In genomic region chr7:18457832-18458231, GRCh38 we compare ENCODE assay signal across 14 cellular contexts. TPM values are rescaled to one million over a fixed set of nuclear protein-coding genes. Genes with fewer than 3 reads are reported as not detected.
DNase-seq lines count a peak whose midpoint lies in the region; ATAC-seq and TF ChIP-seq lines count a peak whose summit lies in the region.
"Had no signal": no experiment of that assay in that cellular context is flagged by ENCODE, and none has a peak within 500 bp of the region (broad histone marks: within the 10 kb centered on the region; RNA-seq: fewer than 3 reads in every experiment).

No MANE protein-coding gene starts in this region.

- H3K27ac ChIP-seq in neuronal stem cell (replicated peaks; ENCODE audit: low read length) = no peak overlapping the region
- H3K27ac ChIP-seq: left lung had no signal

- no peak overlapping the region for H2BK5ac ChIP-seq in neuronal stem cell (ENCODE audit: low read length)

- no peaks in the 10 kb centered on the region for H3K27me3 Mint-ChIP-seq in Calu3 (ENCODE audit: unreplicated experiment)
- H3K27me3 Mint-ChIP-seq: B cell; stimulated activated naive CD8-positive, alpha-beta T cell treated with anti-CD3 and anti-CD28 coated beads, Interleukin-15, amount 100 ng/mL, for 72 hours had no signal

- H4K91ac ChIP-seq in neuronal stem cell (ENCODE audit: low read depth, low read length, poor library complexity) = no peak overlapping the region

- H2AK5ac ChIP-seq in neuronal stem cell (ENCODE audit: low read depth, low read length) = no peak overlapping the region

- intact Hi-C loops in Calu3 (cut with micrococcal nuclease; ENCODE audit: unreplicated experiment) = loop anchor here (2.0 kb wide), 3 partner anchors 23 to 39 kb away; no protein-coding TSS in a partner anchor

- no peaks in the 10 kb centered on the region for H3K9me3 ChIP-seq in neuronal stem cell (replicated peaks in 1 of 2; ENCODE audit: control insufficient read depth in 2 of 2, insufficient read depth in 1 of 2, low read depth in 1 of 2, low read length in 2 of 2)
- H3K9me3 ChIP-seq: left lung had no signal

- no peak overlapping the region for H3K23ac ChIP-seq in neuronal stem cell (ENCODE audit: low read depth, low read length, poor library complexity)

- H3K36me3 ChIP-seq in neuronal stem cell (replicated peaks in 1 of 2; ENCODE audit: control insufficient read depth in 2 of 2, insufficient read depth in 2 of 2, low read length in 2 of 2) = no peaks in the 10 kb centered on the region
- H3K36me3 ChIP-seq: left lung had no signal

- no peak overlapping the region for H4K8ac ChIP-seq in neuronal stem cell (ENCODE audit: low read depth, low read length)

- H2BK12ac ChIP-seq in neuronal stem cell (ENCODE audit: low read length) = no peak overlapping the region

- H3K4me1 ChIP-seq in neuronal stem cell (ENCODE audit: control insufficient read depth in 2 of 2, insufficient read depth in 1 of 2, low read depth in 1 of 2, low read length in 2 of 2) = no peaks in the 10 kb centered on the region

- no peaks in the 10 kb centered on the region for H3K9me3 Mint-ChIP-seq in Calu3 (ENCODE audit: low read depth, unreplicated experiment)
- H3K9me3 Mint-ChIP-seq: stimulated activated naive CD8-positive, alpha-beta T cell treated with anti-CD3 and anti-CD28 coated beads, Interleukin-15, amount 100 ng/mL, for 72 hours had no signal

- H3K9ac ChIP-seq in neuronal stem cell (ENCODE audit: low read depth, low read length, poor library complexity) = no peak overlapping the region

- H3K79me1 ChIP-seq in neuronal stem cell (ENCODE audit: low read depth, low read length) = no peaks in the 10 kb centered on the region

- DNase-seq in Calu3 (peak; percentile 66), HPDE6-E6E7 (ENCODE audit: extremely low spot score) (peak; percentile 13), NCI-H345 treated with DMSO at 0.1 percent for 48 hours (lab: John Stamatoyannopoulos, UW; ENCODE audit: unreplicated experiment) (peak; percentile 61), cerebellar cortex (ENCODE audit: low spot score) (peak; percentile 40), left lobe of liver (ENCODE audit: low spot score) (no peak), hepatic stellate cell (ENCODE audit: low spot score) (no peak), neuronal stem cell (ENCODE audit: low spot score) (no peak)
- DNase-seq: activated naive CD4-positive, alpha-beta T cell treated with anti-CD3 and anti-CD28 coated beads, Interleukin-2, amount 50 U/mL, for 16 hours; EL; left lung; NCI-H524; stimulated activated naive CD8-positive, alpha-beta T cell treated with anti-CD3 and anti-CD28 coated beads, Interleukin-15, amount 100 ng/mL, for 72 hours had no signal

- peak overlapping the region; percentile 80 for H3K27ac Mint-ChIP-seq in Calu3 (ENCODE audit: unreplicated experiment)
- H3K27ac Mint-ChIP-seq: B cell; stimulated activated naive CD8-positive, alpha-beta T cell treated with anti-CD3 and anti-CD28 coated beads, Interleukin-15, amount 100 ng/mL, for 72 hours had no signal

- H3K4me2 ChIP-seq in neuronal stem cell (ENCODE audit: insufficient read depth, low read length, poor library complexity, severe bottlenecking) = no peak overlapping the region

- BruUV-seq in Calu3 (replicated peaks; lab: Mats Ljungman, UMichigan) = no TSS peak

- H3K18ac ChIP-seq in neuronal stem cell (ENCODE audit: low read length) = no peak overlapping the region

- no peak overlapping the region for H3K4ac ChIP-seq in neuronal stem cell (ENCODE audit: low read length)

- WGBS in neuronal stem cell (ENCODE audit: extremely low coverage in 2 of 2, insufficient read length in 2 of 2, insufficient replicate concordance in 1 of 2), 2 donors = no CpG with 5 or more reads among the region's 6 CpGs

- no peak for ATAC-seq in left lobe of liver
- ATAC-seq in HG02938 (IDR thresholded peaks at IDR 0.05; ENCODE audit: unreplicated experiment) = no peak
- ATAC-seq: left lung; stimulated activated naive CD8-positive, alpha-beta T cell treated with anti-CD3 and anti-CD28 coated beads, Interleukin-15, amount 100 ng/mL, for 72 hours had no signal

- no peaks in the 10 kb centered on the region for H3K27me3 ChIP-seq in neuronal stem cell (ENCODE audit: control insufficient read depth in 3 of 3, insufficient read depth in 3 of 3, low read depth in 1 of 3, low read length in 3 of 3)
- H3K27me3 ChIP-seq: left lung had no signal

- no peak overlapping the region for H3K14ac ChIP-seq in neuronal stem cell (ENCODE audit: low read length)

- peaks cover 31% of the 10 kb centered on the region for H3K4me1 Mint-ChIP-seq in Calu3 (ENCODE audit: low read depth, unreplicated experiment)
- H3K4me1 Mint-ChIP-seq: stimulated activated naive CD8-positive, alpha-beta T cell treated with anti-CD3 and anti-CD28 coated beads, Interleukin-15, amount 100 ng/mL, for 72 hours had no signal

- H2BK120ac ChIP-seq in neuronal stem cell (ENCODE audit: low read depth, low read length) = no peak overlapping the region

- CTCF ChIA-PET in Calu3 (lab: Charles Lee) = interaction anchor here (1.2 to 1.6 kb wide), 4 partner anchors 14 to 444 kb away, joined by 4 to 6 read pairs (median 4); no protein-coding TSS in a partner anchor

- H2AFZ ChIP-seq in neuronal stem cell (ENCODE audit: low read length) = no peak overlapping the region

- H2BK15ac ChIP-seq in neuronal stem cell (ENCODE audit: low read length) = no peak overlapping the region

- H3K4me3 ChIP-seq in neuronal stem cell (ENCODE audit: low read length in 2 of 2) = no peak overlapping the region
- H3K4me3 ChIP-seq: left lung had no signal

- peak overlapping the region; percentile 11 for H3K4me3 Mint-ChIP-seq in Calu3 (ENCODE audit: low read depth, unreplicated experiment)
- H3K4me3 Mint-ChIP-seq: B cell; stimulated activated naive CD8-positive, alpha-beta T cell treated with anti-CD3 and anti-CD28 coated beads, Interleukin-15, amount 100 ng/mL, for 72 hours had no signal

- TF ChIP-seq CTCF in Calu3 (IDR thresholded peaks at IDR 0.05; ENCODE audit: unreplicated experiment) = no peak

- no peaks in the 10 kb centered on the region for H3K36me3 Mint-ChIP-seq in Calu3 (ENCODE audit: insufficient read depth, unreplicated experiment)

RNA-seq across cellular contexts. Expression of gene HDAC9, which starts 37.7 kb away (rescaled TPM):
- total RNA-seq in Calu3 (2022) = 152 and 159 TPM in 2 replicates
- total RNA-seq in left lobe of liver = 2.1 TPM
- 21.9 TPM for polyA plus RNA-seq in neuronal stem cell (2013, experiment 1 of 2)
- 21.7 TPM for polyA plus RNA-seq in neuronal stem cell (2013, experiment 2 of 2)

Comparison
In these comparisons a context has a peak if more than half of its experiments do, and no peak if none do; other contexts are left out.
1. DNase-seq: peak in Calu3 (single experiment), HPDE6-E6E7 (single experiment), NCI-H345 treated with DMSO at 0.1 percent for 48 hours (single experiment) and cerebellar cortex (single experiment); none in left lobe of liver (single experiment), hepatic stellate cell (single experiment) and neuronal stem cell (single experiment).
2. RNA of gene HDAC9, which starts 37.7 kb away (total RNA-seq): 152 to 159 TPM in Calu3; 2.1 TPM in left lobe of liver (single experiment); every median in the first group is over 10 times any median in the second.